Comparison of ENCODE assay signal across 29 cellular contexts in the genomic region with DNA sequence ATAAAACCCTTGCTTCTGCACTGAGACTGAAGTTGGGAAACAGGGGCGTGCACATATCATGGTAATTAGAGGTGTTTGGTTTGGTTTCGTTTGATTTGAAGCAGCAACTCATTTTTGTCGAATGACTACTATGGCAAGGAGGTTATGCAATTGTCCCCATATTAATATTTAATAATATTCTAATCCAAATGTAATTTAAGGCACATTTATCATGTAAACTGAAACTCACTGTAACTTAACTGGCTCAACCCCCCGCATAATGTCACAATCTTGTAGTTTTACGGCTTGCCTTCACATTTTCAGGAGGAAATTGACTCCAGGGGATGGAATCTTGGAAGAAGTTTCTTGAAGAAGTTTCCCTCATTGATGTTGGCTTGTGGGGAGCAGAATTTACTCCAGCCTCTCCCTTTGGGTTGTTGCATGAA. TPM values are rescaled to one million over a fixed set of nuclear protein-coding genes. Genes with fewer than 3 reads are reported as not detected.
DNase-seq lines count a peak whose midpoint lies in the region; FAIRE-seq and TF ChIP-seq lines count a peak whose summit lies in the region.
"Had no signal": no experiment of that assay in that cellular context is flagged by ENCODE, and none has a peak within 500 bp of the region (broad histone marks: within the 10 kb centered on the region; RNA-seq: fewer than 3 reads in every experiment).

No MANE protein-coding gene starts in this region.

- H3K27me3 ChIP-seq in GM23248 (replicated peaks; ENCODE audit: insufficient read depth) (no peaks in the 10 kb centered on the region), keratinocyte (ENCODE audit: control insufficient read depth, extremely low read depth, insufficient read depth, low read length) (no peaks in the 10 kb centered on the region)
- H3K27me3 ChIP-seq: brain microvascular endothelial cell, right lobe of liver, testis had no signal

- DNase-seq in GM23248 (peak; percentile 75), epithelial cell of esophagus (ENCODE audit: low read depth) (peak; percentile 52), keratinocyte (ENCODE audit: low read depth, low spot score) (no peak), stromal cell of bone marrow (ENCODE audit: low read depth) (peak; percentile 40), glutamatergic neuron (no peak), activated gamma-delta T cell (lab: John Stamatoyannopoulos, UW) (no peak), kidney glomerular epithelial cell (lab: John Stamatoyannopoulos, UW) (no peak)
- DNase-seq: activated CD4-positive, alpha-beta T cell treated with anti-CD3 and anti-CD28 coated beads, Interleukin-2, amount 10 ng/mL, durations not matched to agents 24 days and 14 days; activated naive CD4-positive, alpha-beta T cell; activated T-cell treated with anti-CD3 and anti-CD28 coated beads, Interleukin-2, amount 50 U/mL, for 1 hour; AML-193; brain microvascular endothelial cell; CD4-positive, alpha-beta T cell; effector CD8-positive, alpha-beta T cell; EL; erythroblast; head of caudate nucleus; nephron progenitor cell; right lobe of liver; Right ventricle myocardium superior; stimulated activated CD4-positive, alpha-beta T cell treated with anti-CD3 and anti-CD28 coated beads, Interleukin-15, amount 100 ng/mL, for 24 hours; stimulated activated naive CD4-positive, alpha-beta T cell; T-helper 9 cell; testis; WERI-Rb-1 had no signal

- H3K27me3 Mint-ChIP-seq in glutamatergic neuron (ENCODE audit: unreplicated experiment) = no peaks in the 10 kb centered on the region

- H3F3A ChIP-seq in GM23248 (ENCODE audit: insufficient read depth) = peaks cover 18% of the 10 kb centered on the region

- H3K27ac ChIP-seq in GM23248 (peak overlapping the region; percentile 55), keratinocyte (ENCODE audit: control insufficient read depth, insufficient read depth, low read length) (no peak overlapping the region)
- H3K27ac ChIP-seq: brain microvascular endothelial cell, right lobe of liver, testis, WERI-Rb-1 had no signal

- H3K4me2 ChIP-seq in GM23248 (ENCODE audit: unreplicated experiment) (peak overlapping the region; percentile 80), keratinocyte (ENCODE audit: control insufficient read depth, extremely low read depth, insufficient read depth, low read depth, low read length) (peak overlapping the region; percentile 57)

- dilution Hi-C loops in keratinocyte (cut with MboI; ENCODE audit: extremely low pct_ligation_motif_present, low sequenced_read_pairs) = no loop called here

- H3K9me1 ChIP-seq in keratinocyte (ENCODE audit: control insufficient read depth, extremely low read depth, insufficient read depth, low read length) = no peaks in the 10 kb centered on the region

- H3K9me3 ChIP-seq in GM23248 (ENCODE audit: low read depth) (no peaks in the 10 kb centered on the region), keratinocyte (ENCODE audit: control insufficient read depth, low read depth, low read length) (no peaks in the 10 kb centered on the region)
- H3K9me3 ChIP-seq: right lobe of liver, testis had no signal

- no peaks in the 10 kb centered on the region for H4K20me1 ChIP-seq in GM23248 (ENCODE audit: insufficient read depth)
- no peaks in the 10 kb centered on the region for H4K20me1 ChIP-seq in keratinocyte (ENCODE audit: control insufficient read depth, extremely low read depth, insufficient read depth, low read length)

- H3K79me2 ChIP-seq in GM23248 (ENCODE audit: insufficient read depth) = no peaks in the 10 kb centered on the region
- H3K79me2 ChIP-seq in keratinocyte (ENCODE audit: control insufficient read depth, insufficient read depth, low read length) = no peaks in the 10 kb centered on the region

- H3K4me3 ChIP-seq in GM23248 (peak overlapping the region; percentile 44), epithelial cell of esophagus (ENCODE audit: low read length) (no peak overlapping the region), keratinocyte (ENCODE audit: control insufficient read depth in 2 of 3, extremely low read depth in 1 of 3, insufficient read depth in 2 of 3, low read depth in 1 of 3, low read length in 3 of 3) (no peak overlapping the region)
- H3K4me3 ChIP-seq: right lobe of liver, testis had no signal

- H3K36me3 ChIP-seq in GM23248 (ENCODE audit: low read depth) (no peaks in the 10 kb centered on the region), keratinocyte (ENCODE audit: control insufficient read depth in 2 of 2, extremely low read depth in 1 of 2, insufficient read depth in 2 of 2, low read length in 2 of 2) (no peaks in the 10 kb centered on the region)
- H3K36me3 ChIP-seq: brain microvascular endothelial cell, right lobe of liver, WERI-Rb-1 had no signal

- no peak for FAIRE-seq in keratinocyte (lab: Jason Lieb, UNC)
- FAIRE-seq: H1, urothelium cell line had no signal

- H3K27ac Mint-ChIP-seq in glutamatergic neuron (ENCODE audit: unreplicated experiment) = no peak overlapping the region
- H3K27ac Mint-ChIP-seq: activated CD4-positive, alpha-beta T cell treated with anti-CD3 and anti-CD28 coated beads, Interleukin-2, amount 10 ng/mL, durations not matched to agents 24 days and 14 days; CD4-positive, alpha-beta T cell; nephron progenitor cell had no signal

- H2AFZ ChIP-seq in GM23248 (peak overlapping the region; percentile 60), keratinocyte (ENCODE audit: control insufficient read depth, low read length) (peak overlapping the region; percentile 37)

- no peaks in the 10 kb centered on the region for H3K4me1 Mint-ChIP-seq in glutamatergic neuron (ENCODE audit: low read depth, unreplicated experiment)
- H3K4me1 Mint-ChIP-seq: activated CD4-positive, alpha-beta T cell treated with anti-CD3 and anti-CD28 coated beads, Interleukin-2, amount 10 ng/mL, durations not matched to agents 24 days and 14 days; nephron progenitor cell had no signal

- H3K9me2 ChIP-seq in GM23248 (ENCODE audit: insufficient read depth) = no peaks in the 10 kb centered on the region

- no peak overlapping the region for H3K4me3 Mint-ChIP-seq in glutamatergic neuron (ENCODE audit: unreplicated experiment)
- H3K4me3 Mint-ChIP-seq: activated CD4-positive, alpha-beta T cell treated with anti-CD3 and anti-CD28 coated beads, Interleukin-2, amount 10 ng/mL, durations not matched to agents 24 days and 14 days; CD4-positive, alpha-beta T cell; nephron progenitor cell had no signal

- in situ Hi-C loops in GM23248 (cut with MboI) = no loop called here

- WGBS in GM23248 (ENCODE audit: low coverage in 1 of 2, low lambda C conversion rate in 2 of 2, missing lambda C conversion rate in 2 of 2), 2 experiments = 5 to 8% methylated on average over 5 of the region's 5 CpGs

- H3K4me1 ChIP-seq in GM23248 (ENCODE audit: insufficient read depth) (peaks cover 36% of the 10 kb centered on the region), keratinocyte (ENCODE audit: control insufficient read depth, extremely low read depth, insufficient read depth, low read length) (peaks cover 7% of the 10 kb centered on the region)
- H3K4me1 ChIP-seq: right lobe of liver, testis had no signal

- TF ChIP-seq CTCF in epithelial cell of esophagus (IDR thresholded peaks at IDR 0.05; ENCODE audit: insufficient read depth, low read depth, low read length, missing control alignments) (no peak), keratinocyte (optimal IDR thresholded peaks at IDR 0.05 in 1 of 3, IDR thresholded peaks at IDR 0.05 in 1 of 3, conservative IDR thresholded peaks at IDR 0.05 in 1 of 3; ENCODE audit: extremely low read depth in 1 of 3, insufficient read depth in 2 of 3, low read length in 3 of 3) (no peak), glutamatergic neuron (IDR thresholded peaks at IDR 0.05; ENCODE audit: partially characterized antibody, unreplicated experiment) (no peak)

- peaks cover 2% of the 10 kb centered on the region for H3K9me3 Mint-ChIP-seq in glutamatergic neuron (ENCODE audit: unreplicated experiment)
- H3K9me3 Mint-ChIP-seq: activated CD4-positive, alpha-beta T cell treated with anti-CD3 and anti-CD28 coated beads, Interleukin-2, amount 10 ng/mL, durations not matched to agents 24 days and 14 days; CD4-positive, alpha-beta T cell; nephron progenitor cell had no signal

- H3K36me3 Mint-ChIP-seq in glutamatergic neuron (ENCODE audit: unreplicated experiment) = peaks cover 5% of the 10 kb centered on the region

- H3K9ac ChIP-seq in GM23248 (peak overlapping the region; percentile 28), keratinocyte (ENCODE audit: control insufficient read depth, extremely low read depth, insufficient read depth, low read length) (no peak overlapping the region)

RNA-seq across cellular contexts. Expression of gene ZNF366, which starts 12.5 kb away (rescaled TPM):
- not detected in 2 replicates for total RNA-seq in GM23248 (2014; rRNA removed; shearing (Covaris generic))
- polyA plus RNA-seq in GM23248 (2016; fragmentation: Nextera tagmentation; extraction: Ambion mirVana) (not detected in 2 replicates), keratinocyte (not detected in 3 replicates)
- not detected for polyA plus RNA-seq in keratinocyte (2011; ENCODE audit: low read depth)
- polyA plus RNA-seq in keratinocyte (2011; cell fraction: cytosol; rRNA removed) = not detected in 2 replicates
- polyA plus RNA-seq in keratinocyte (2011; cell fraction: nucleus; rRNA removed) = not detected in 2 replicates
- polyA plus RNA-seq in keratinocyte (2012; ENCODE audit: low replicate concordance) = not detected in 2 replicates
- not detected in 3 replicates for polyA minus RNA-seq in keratinocyte
- polyA minus RNA-seq in keratinocyte (2011; cell fraction: cytosol; rRNA and poly(A)+ RNA removed) = not detected
- polyA minus RNA-seq in keratinocyte (2011; cell fraction: nucleus; rRNA and poly(A)+ RNA removed) = not detected in 2 replicates
- not detected for total RNA-seq in glutamatergic neuron (ENCODE audit: unreplicated experiment)
- total RNA-seq: activated CD4-positive, alpha-beta T cell treated with anti-CD3 and anti-CD28 coated beads, Interleukin-2, amount 10 ng/mL, durations not matched to agents 24 days and 14 days; activated CD8-positive, alpha-beta memory T cell treated with anti-CD3 and anti-CD28 coated beads for 36 hours; H1; NCI-H460 had no signal
- polyA plus RNA-seq: H1 had no signal

Comparison
In these comparisons a context has a peak if more than half of its experiments do, and no peak if none do; other contexts are left out.
1. DNase-seq: peak in GM23248 (single experiment), epithelial cell of esophagus (single experiment) and stromal cell of bone marrow (single experiment); none in keratinocyte (single experiment), glutamatergic neuron (single experiment), activated gamma-delta T cell (single experiment) and kidney glomerular epithelial cell (single experiment).